Comparison of ENCODE assay signal across 8 cellular contexts in the genomic region with DNA sequence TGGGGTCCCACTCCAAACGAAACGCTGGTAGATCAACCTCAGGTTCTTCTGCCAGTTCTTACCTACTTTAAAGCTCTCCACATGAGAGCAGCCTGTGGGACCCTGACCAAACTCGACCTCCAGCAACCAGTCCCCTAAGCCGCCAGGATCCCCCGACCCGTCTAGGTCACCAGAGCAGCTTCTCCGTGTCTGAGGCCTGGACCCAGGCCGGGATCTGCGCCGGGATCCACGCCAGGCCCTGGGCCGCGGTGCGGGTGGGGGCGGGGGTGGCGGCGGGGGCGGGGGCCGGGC. TPM values are rescaled to one million over a fixed set of nuclear protein-coding genes. Genes with fewer than 3 reads are reported as not detected.
DNase-seq lines count a peak whose midpoint lies in the region; ATAC-seq and TF ChIP-seq lines count a peak whose summit lies in the region.

No MANE protein-coding gene starts in this region.

- H3K27ac Mint-ChIP-seq in brain, result peak overlapping the region; percentile 87 to 99 (median 93)
- H3K27ac Mint-ChIP-seq in natural killer cell, result peak overlapping the region; percentile 74 to 91

- no peaks in the 10 kb centered on the region for H3K4me1 ChIP-seq in mucosa of descending colon (ENCODE audit: low read depth)

- H3K9me3 Mint-ChIP-seq in brain (peaks cover 0 to 7% (median 0%) of the 10 kb centered on the region in 5 experiments), natural killer cell (no peaks in the 10 kb centered on the region)

- no peaks in the 10 kb centered on the region for H3K36me3 ChIP-seq in mucosa of descending colon (ENCODE audit: low read depth)

- intact Hi-C loops in natural killer cell (cut with micrococcal nuclease) (no loop called here), mucosa of descending colon (cut with DNase I, micrococcal nuclease) (no loop called here)

- H3K27me3 Mint-ChIP-seq in brain (peaks cover 6% of the 10 kb centered on the region), natural killer cell (ENCODE audit: low read depth in 2 of 2) (peaks cover 0 to 4% of the 10 kb centered on the region in 2 donors)

- H3K4me1 Mint-ChIP-seq in brain, result peaks cover 35% of the 10 kb centered on the region
- peaks cover 0 to 12% of the 10 kb centered on the region in 2 donors for H3K4me1 Mint-ChIP-seq in natural killer cell

- no peak for TF ChIP-seq CTCF in C4-2B (conservative IDR thresholded peaks at IDR 0.05)
- no peak for TF ChIP-seq CTCF in brain (conservative IDR thresholded peaks at IDR 0.05)
- TF ChIP-seq CTCF in natural killer cell (IDR thresholded peaks at IDR 0.05), result no peak
- no peak for TF ChIP-seq CTCF in mucosa of descending colon (IDR thresholded peaks at IDR 0.05)

- H3K4me3 Mint-ChIP-seq in brain (peak overlapping the region; percentile 81 to 88 (median 83)), natural killer cell (peak overlapping the region; percentile 81)

- H3K9me3 ChIP-seq in mucosa of descending colon, result no peaks in the 10 kb centered on the region

- H3K27ac ChIP-seq in C4-2B, result peak overlapping the region; percentile 78

- ATAC-seq in HG02678 (IDR thresholded peaks at IDR 0.05; ENCODE audit: unreplicated experiment), result peak; percentile 7
- no peak for ATAC-seq in natural killer cell
- ATAC-seq in mucosa of descending colon, result no peak

- DNase-seq in natural killer cell, result peak; percentile 15
- DNase-seq in HCEC 1CT, result no peak
- DNase-seq in mucosa of descending colon, result no peak
- DNase-seq in NCI-H128 (lab: John Stamatoyannopoulos, UW; ENCODE audit: unreplicated experiment), result no peak
- DNase-seq in NCI-H2107 (lab: John Stamatoyannopoulos, UW), result no peak

- H3K36me3 Mint-ChIP-seq in brain, result no peaks in the 10 kb centered on the region
- no peaks in the 10 kb centered on the region for H3K36me3 Mint-ChIP-seq in natural killer cell

- no peak overlapping the region for H3K4me3 ChIP-seq in mucosa of descending colon

RNA-seq across cellular contexts. Expression of a gene that starts 1.4 kb away (rescaled TPM):
- 1.1 TPM for polyA plus RNA-seq in brain (ENCODE audit: insufficient read depth, low read depth, low replicate concordance)
- total RNA-seq in natural killer cell (under 1 TPM; 0.50 to 0.86 (median 0.85) TPM), mucosa of descending colon (1 to 10 TPM in 1 of 3 donors, under 1 TPM in 2; 0.26 to 1.8 (median 0.80) TPM)

RNA-seq across cellular contexts. Expression of a gene that starts 36.3 kb away (rescaled TPM):
- 32.9 TPM for polyA plus RNA-seq in brain (ENCODE audit: insufficient read depth, low read depth, low replicate concordance)
- total RNA-seq in natural killer cell (10 to 100 TPM; 10.7 to 13.0 (median 12.9) TPM), mucosa of descending colon (10 to 100 TPM in 1 of 3 donors, 1 to 10 TPM in 2; 3.8 to 18.3 (median 7.1) TPM)
